ENCODE assay signal across 8 cellular contexts in the genomic region with DNA sequence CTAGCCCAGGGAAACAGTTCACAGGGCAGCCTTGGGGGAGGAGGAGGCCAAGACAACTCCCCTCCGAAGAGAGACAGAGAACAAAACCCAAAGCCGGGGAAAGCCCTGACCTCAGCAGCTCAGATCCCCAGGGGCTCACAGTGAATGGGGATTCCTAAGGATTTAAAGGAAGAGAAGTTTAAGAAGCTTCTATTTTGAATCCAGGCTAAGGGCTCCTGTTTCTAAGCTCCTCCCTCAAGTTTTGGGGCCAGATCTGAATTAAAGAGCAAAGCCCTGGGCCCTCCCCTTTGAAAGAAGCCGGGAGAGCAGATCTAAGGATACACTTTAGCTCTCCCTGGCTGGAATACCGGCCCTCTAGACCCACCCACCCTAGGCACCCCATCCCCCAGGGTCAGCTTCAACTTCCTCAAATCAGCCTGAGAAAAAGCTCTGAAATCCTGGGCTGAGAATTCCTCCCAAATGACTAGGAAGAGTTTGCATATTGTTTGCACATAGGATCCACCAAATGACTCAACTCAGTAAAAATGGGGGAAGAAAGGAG. TPM values are rescaled to one million over a fixed set of nuclear protein-coding genes. Genes with fewer than 3 reads are reported as not detected.
DNase-seq lines count a peak whose midpoint lies in the region; ATAC-seq and TF ChIP-seq lines count a peak whose summit lies in the region.

No MANE protein-coding gene starts in this region.

- ATAC-seq in activated naive CD8-positive, alpha-beta T cell treated with anti-CD3 and anti-CD28 coated beads, Interleukin-2, amount 10 ng/mL, durations not matched to agents 7 days and 5 days (ENCODE audit: low read depth), result no peak
- ATAC-seq in activated naive CD8-positive, alpha-beta T cell treated with anti-CD3 and anti-CD28 coated beads, Interleukin-2, amount 50 U/mL, for 24 hours, result no peak
- ATAC-seq in left lobe of liver (no peak), GM21528 (IDR thresholded peaks at IDR 0.05; ENCODE audit: low FRiP score, unreplicated experiment) (no peak)

- no peaks in the 10 kb centered on the region for H3K9me3 Mint-ChIP-seq in activated naive CD8-positive, alpha-beta T cell treated with anti-CD3 and anti-CD28 coated beads, Interleukin-2, amount 10 ng/mL, durations not matched to agents 7 days and 5 days
- H3K9me3 Mint-ChIP-seq in activated naive CD8-positive, alpha-beta T cell treated with anti-CD3 and anti-CD28 coated beads, Interleukin-2, amount 50 U/mL, for 24 hours, result no peaks in the 10 kb centered on the region
- H3K9me3 Mint-ChIP-seq in activated T-helper 1 cell treated with anti-CD3 and anti-CD28 coated beads, Interleukin-12 subunit alpha, Interleukin-12 subunit beta, Interleukin-2, Interleukin-4 antibody, amounts not matched to agents 30 ng/mL and 10 ng/mL and 1 ng/mL, durations not matched to agents 14 hours and 24 hours and 36 hours, result no peaks in the 10 kb centered on the region

- H3K27ac Mint-ChIP-seq in activated naive CD8-positive, alpha-beta T cell treated with anti-CD3 and anti-CD28 coated beads, Interleukin-2, amount 10 ng/mL, durations not matched to agents 7 days and 5 days, result no peak overlapping the region
- no peak overlapping the region for H3K27ac Mint-ChIP-seq in activated naive CD8-positive, alpha-beta T cell treated with anti-CD3 and anti-CD28 coated beads, Interleukin-2, amount 50 U/mL, for 24 hours
- peak overlapping the region; percentile 63 for H3K27ac Mint-ChIP-seq in activated T-helper 1 cell treated with anti-CD3 and anti-CD28 coated beads, Interleukin-12 subunit alpha, Interleukin-12 subunit beta, Interleukin-2, Interleukin-4 antibody, amounts not matched to agents 30 ng/mL and 10 ng/mL and 1 ng/mL, durations not matched to agents 14 hours and 24 hours and 36 hours

- peaks cover 21% of the 10 kb centered on the region for H3K36me3 Mint-ChIP-seq in activated naive CD8-positive, alpha-beta T cell treated with anti-CD3 and anti-CD28 coated beads, Interleukin-2, amount 10 ng/mL, durations not matched to agents 7 days and 5 days
- H3K36me3 Mint-ChIP-seq in activated naive CD8-positive, alpha-beta T cell treated with anti-CD3 and anti-CD28 coated beads, Interleukin-2, amount 50 U/mL, for 24 hours (ENCODE audit: low read depth), result peaks cover 6% of the 10 kb centered on the region
- peaks cover 19% of the 10 kb centered on the region for H3K36me3 Mint-ChIP-seq in activated T-helper 1 cell treated with anti-CD3 and anti-CD28 coated beads, Interleukin-12 subunit alpha, Interleukin-12 subunit beta, Interleukin-2, Interleukin-4 antibody, amounts not matched to agents 30 ng/mL and 10 ng/mL and 1 ng/mL, durations not matched to agents 14 hours and 24 hours and 36 hours (ENCODE audit: low read depth)

- no peak for TF ChIP-seq CTCF in tibial artery (IDR thresholded peaks at IDR 0.05)

- H3K4me3 ChIP-seq in iPS-15b (ENCODE audit: low read depth, low read length), result peak overlapping the region; percentile 87
- no peak overlapping the region for H3K4me3 ChIP-seq in tibial artery

- H3K36me3 ChIP-seq in iPS-15b (ENCODE audit: control insufficient read depth, insufficient read depth, low read length), result peaks cover 31% of the 10 kb centered on the region
- peaks cover 0 to 32% (median 0%) of the 10 kb centered on the region in 3 donors for H3K36me3 ChIP-seq in tibial artery

- POLR2A ChIA-PET in activated naive CD8-positive, alpha-beta T cell treated with anti-CD3 and anti-CD28 coated beads, Interleukin-2, amount 10 ng/mL, durations not matched to agents 7 days and 5 days (lab: Charles Lee), result interaction anchor here (0.8 to 1.4 kb wide), 2 partner anchors 24 to 61 kb away, joined by 3 read pairs; no protein-coding TSS in a partner anchor

- H3K27me3 ChIP-seq in iPS-15b (ENCODE audit: control insufficient read depth, insufficient read depth, low read length) (no peaks in the 10 kb centered on the region), tibial artery (no peaks in the 10 kb centered on the region)

- H3K4me3 Mint-ChIP-seq in activated naive CD8-positive, alpha-beta T cell treated with anti-CD3 and anti-CD28 coated beads, Interleukin-2, amount 10 ng/mL, durations not matched to agents 7 days and 5 days, result peak overlapping the region; percentile 29
- H3K4me3 Mint-ChIP-seq in activated naive CD8-positive, alpha-beta T cell treated with anti-CD3 and anti-CD28 coated beads, Interleukin-2, amount 50 U/mL, for 24 hours, result no peak overlapping the region
- peak overlapping the region; percentile 75 for H3K4me3 Mint-ChIP-seq in activated T-helper 1 cell treated with anti-CD3 and anti-CD28 coated beads, Interleukin-12 subunit alpha, Interleukin-12 subunit beta, Interleukin-2, Interleukin-4 antibody, amounts not matched to agents 30 ng/mL and 10 ng/mL and 1 ng/mL, durations not matched to agents 14 hours and 24 hours and 36 hours

- H3K27ac ChIP-seq in tibial artery, result peak overlapping the region; percentile 6 to 74

- no peak for DNase-seq in activated naive CD8-positive, alpha-beta T cell treated with anti-CD3 and anti-CD28 coated beads, Interleukin-2, amount 10 ng/mL, durations not matched to agents 7 days and 5 days
- DNase-seq in activated naive CD8-positive, alpha-beta T cell treated with anti-CD3 and anti-CD28 coated beads, Interleukin-2, amount 50 U/mL, for 24 hours, result no peak
- DNase-seq in activated T-helper 1 cell treated with anti-CD3 and anti-CD28 coated beads, Interleukin-12 subunit alpha, Interleukin-12 subunit beta, Interleukin-2, Interleukin-4 antibody, amounts not matched to agents 30 ng/mL and 10 ng/mL and 1 ng/mL, durations not matched to agents 14 hours and 24 hours and 36 hours (ENCODE audit: low spot score), result no peak
- no peak for DNase-seq in tibial artery
- no peak for DNase-seq in left lobe of liver (ENCODE audit: low spot score)
- no peak for DNase-seq in NCI-H1105 treated with DMSO at 0.1 percent for 48 hours (lab: John Stamatoyannopoulos, UW)

- intact Hi-C loops in activated T-helper 1 cell treated with anti-CD3 and anti-CD28 coated beads, Interleukin-12 subunit alpha, Interleukin-12 subunit beta, Interleukin-2, Interleukin-4 antibody, amounts not matched to agents 30 ng/mL and 10 ng/mL and 1 ng/mL, durations not matched to agents 14 hours and 24 hours and 36 hours (cut with micrococcal nuclease), result no loop called here
- intact Hi-C loops in tibial artery (cut with DNase I; ENCODE audit: low total_unique reads), result loop anchor here (5.0 kb wide), 1 partner anchor 40 kb away; no protein-coding TSS in a partner anchor

- H3K27me3 Mint-ChIP-seq in activated naive CD8-positive, alpha-beta T cell treated with anti-CD3 and anti-CD28 coated beads, Interleukin-2, amount 10 ng/mL, durations not matched to agents 7 days and 5 days, result no peaks in the 10 kb centered on the region
- H3K27me3 Mint-ChIP-seq in activated naive CD8-positive, alpha-beta T cell treated with anti-CD3 and anti-CD28 coated beads, Interleukin-2, amount 50 U/mL, for 24 hours, result no peaks in the 10 kb centered on the region
- no peaks in the 10 kb centered on the region for H3K27me3 Mint-ChIP-seq in activated T-helper 1 cell treated with anti-CD3 and anti-CD28 coated beads, Interleukin-12 subunit alpha, Interleukin-12 subunit beta, Interleukin-2, Interleukin-4 antibody, amounts not matched to agents 30 ng/mL and 10 ng/mL and 1 ng/mL, durations not matched to agents 14 hours and 24 hours and 36 hours (ENCODE audit: insufficient read depth)

- H3K4me1 ChIP-seq in iPS-15b (ENCODE audit: control insufficient read depth, insufficient read depth, low read length) (peaks cover 15% of the 10 kb centered on the region), tibial artery (peaks cover 3 to 44% (median 34%) of the 10 kb centered on the region in 4 donors)

- H3K9ac ChIP-seq in iPS-15b (ENCODE audit: low read depth, low read length), result peak overlapping the region; percentile 85

- H3K4me1 Mint-ChIP-seq in activated naive CD8-positive, alpha-beta T cell treated with anti-CD3 and anti-CD28 coated beads, Interleukin-2, amount 10 ng/mL, durations not matched to agents 7 days and 5 days, result peaks cover 20% of the 10 kb centered on the region
- H3K4me1 Mint-ChIP-seq in activated naive CD8-positive, alpha-beta T cell treated with anti-CD3 and anti-CD28 coated beads, Interleukin-2, amount 50 U/mL, for 24 hours, result peaks cover 24% of the 10 kb centered on the region
- peaks cover 24% of the 10 kb centered on the region for H3K4me1 Mint-ChIP-seq in activated T-helper 1 cell treated with anti-CD3 and anti-CD28 coated beads, Interleukin-12 subunit alpha, Interleukin-12 subunit beta, Interleukin-2, Interleukin-4 antibody, amounts not matched to agents 30 ng/mL and 10 ng/mL and 1 ng/mL, durations not matched to agents 14 hours and 24 hours and 36 hours (ENCODE audit: low read depth)

- no peaks in the 10 kb centered on the region for H3K9me3 ChIP-seq in iPS-15b (ENCODE audit: control insufficient read depth, insufficient read depth, low read length)
- H3K9me3 ChIP-seq in tibial artery, result no peaks in the 10 kb centered on the region

RNA-seq across cellular contexts. Expression of a gene that starts 3.9 kb away (rescaled TPM):
- total RNA-seq in activated naive CD8-positive, alpha-beta T cell treated with anti-CD3 and anti-CD28 coated beads, Interleukin-2, amount 10 ng/mL, durations not matched to agents 7 days and 5 days, result 10 to 100 TPM; 84.8 to 88.7 TPM
- 58.1 and 60.1 TPM in 2 replicates for total RNA-seq in activated T-helper 1 cell treated with anti-CD3 and anti-CD28 coated beads, Interleukin-12 subunit alpha, Interleukin-12 subunit beta, Interleukin-2, Interleukin-4 antibody, amounts not matched to agents 30 ng/mL and 10 ng/mL and 1 ng/mL, durations not matched to agents 14 hours and 24 hours and 36 hours
- 10.1 TPM for total RNA-seq in left lobe of liver

RNA-seq across cellular contexts. Expression of a gene that starts 49.4 kb away (rescaled TPM):
- total RNA-seq in activated naive CD8-positive, alpha-beta T cell treated with anti-CD3 and anti-CD28 coated beads, Interleukin-2, amount 10 ng/mL, durations not matched to agents 7 days and 5 days, result 10 to 100 TPM; 54.2 to 60.1 TPM
- total RNA-seq in activated T-helper 1 cell treated with anti-CD3 and anti-CD28 coated beads, Interleukin-12 subunit alpha, Interleukin-12 subunit beta, Interleukin-2, Interleukin-4 antibody, amounts not matched to agents 30 ng/mL and 10 ng/mL and 1 ng/mL, durations not matched to agents 14 hours and 24 hours and 36 hours, result 61.5 and 67.0 TPM in 2 replicates
- 8.2 TPM for total RNA-seq in left lobe of liver
